12 cellular contexts compared by ENCODE assay signal in the genomic region with DNA sequence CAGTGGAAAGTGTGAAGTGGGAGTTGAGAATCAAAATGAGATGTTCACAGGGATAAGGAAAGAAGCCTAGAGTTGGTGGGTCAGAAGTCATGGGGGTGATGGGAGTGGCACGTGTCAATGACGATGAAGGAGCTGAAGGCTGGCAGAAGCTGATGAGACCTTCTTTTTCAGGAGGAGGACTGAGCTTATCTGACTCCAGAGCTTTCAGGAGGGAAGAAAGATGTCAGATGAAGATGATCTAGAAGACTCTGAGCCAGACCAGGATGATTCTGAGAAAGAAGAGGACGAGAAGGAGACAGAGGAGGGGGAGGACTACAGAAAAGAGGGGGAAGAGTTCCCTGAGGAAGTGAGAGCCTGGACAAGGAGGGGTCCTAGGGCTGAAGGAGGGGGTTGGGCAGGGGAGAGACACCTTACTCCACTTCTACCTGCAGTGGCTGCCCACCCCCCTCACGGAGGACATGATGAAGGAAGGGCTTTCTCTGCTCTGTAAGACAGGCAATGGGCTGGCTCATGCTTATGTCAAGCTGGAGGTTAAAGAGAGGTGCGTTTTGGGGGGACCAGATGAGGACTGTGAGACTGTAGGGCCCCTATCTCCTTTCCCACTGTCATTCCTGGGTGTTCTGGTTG. TPM values are rescaled to one million over a fixed set of nuclear protein-coding genes. Genes with fewer than 3 reads are reported as not detected.
DNase-seq lines count a peak whose midpoint lies in the region; ATAC-seq, FAIRE-seq and TF ChIP-seq lines count a peak whose summit lies in the region.
"Had no signal": no experiment of that assay in that cellular context is flagged by ENCODE, and none has a peak within 500 bp of the region (broad histone marks: within the 10 kb centered on the region; RNA-seq: fewer than 3 reads in every experiment).

No MANE protein-coding gene starts in this region.

- intact Hi-C loops in gastrocnemius medialis (cut with DNase I; ENCODE audit: low total_unique reads), result no loop called here

- no peaks in the 10 kb centered on the region for H3K27me3 ChIP-seq in CD8-positive, alpha-beta memory T cell (ENCODE audit: insufficient read depth, low read length, poor library complexity, severe bottlenecking)
- H3K27me3 ChIP-seq in OCI-LY1 (ENCODE audit: insufficient read depth, low read length) (no peaks in the 10 kb centered on the region), fibroblast of lung (ENCODE audit: control insufficient read depth, insufficient read depth, low read length) (no peaks in the 10 kb centered on the region), gastrocnemius medialis (no peaks in the 10 kb centered on the region)

- H3F3A ChIP-seq in OCI-LY1 (ENCODE audit: insufficient read depth, low read length), result no peaks in the 10 kb centered on the region

- no peaks in the 10 kb centered on the region for H3K79me2 ChIP-seq in OCI-LY1 (ENCODE audit: insufficient read depth, low read length)
- H3K79me2 ChIP-seq in fibroblast of lung (ENCODE audit: control insufficient read depth, insufficient read depth, low read length), result no peaks in the 10 kb centered on the region

- H3K4me1 Mint-ChIP-seq in CD8-positive, alpha-beta memory T cell, result peaks cover 0 to 5% (median 0%) of the 10 kb centered on the region in 3 donors
- H3K4me1 Mint-ChIP-seq: neural crest cell had no signal

- H3K4me3 ChIP-seq in CD8-positive, alpha-beta memory T cell (ENCODE audit: low read length), result peak overlapping the region; percentile 86
- H3K4me3 ChIP-seq in OCI-LY1 (ENCODE audit: low read depth, low read length, poor library complexity, severe bottlenecking) (peak overlapping the region; percentile 82), fibroblast of lung (replicated peaks in 1 of 4; ENCODE audit: control extremely low read depth in 1 of 4, insufficient read depth in 1 of 4, low read depth in 3 of 4, low read length in 4 of 4) (peak overlapping the region; percentile 54 to 89 (median 70)), gastrocnemius medialis (peak overlapping the region; percentile 67 to 91 (median 81))

- H4K20me1 ChIP-seq in OCI-LY1 (ENCODE audit: insufficient read depth, low read length) (no peaks in the 10 kb centered on the region), fibroblast of lung (ENCODE audit: control insufficient read depth, extremely low read depth, insufficient read depth, low read length) (no peaks in the 10 kb centered on the region)

- no peak overlapping the region for H2AFZ ChIP-seq in OCI-LY1 (ENCODE audit: low read length)
- H2AFZ ChIP-seq in fibroblast of lung (ENCODE audit: low read length), result no peak overlapping the region

- H3K9ac ChIP-seq in OCI-LY1 (ENCODE audit: low read length) (peak overlapping the region; percentile 80), fibroblast of lung (ENCODE audit: insufficient read depth, low read length) (peak overlapping the region; percentile 66)

- TF ChIP-seq CTCF in OCI-LY1 (IDR thresholded peaks at IDR 0.05; ENCODE audit: low read length) (no peak), fibroblast of lung (conservative IDR thresholded peaks at IDR 0.05 in 1 of 2, IDR thresholded peaks at IDR 0.05 in 1 of 2; ENCODE audit: low read depth in 1 of 2, low read length in 2 of 2) (no peak), gastrocnemius medialis (IDR thresholded peaks at IDR 0.05 in 4 of 5, conservative IDR thresholded peaks at IDR 0.05 in 1 of 5) (no peak), D721Med (IDR thresholded peaks at IDR 0.05; ENCODE audit: insufficient read depth, missing control alignments) (no peak)

- H3K36me3 ChIP-seq in CD8-positive, alpha-beta memory T cell (ENCODE audit: insufficient read depth, low read length), result no peaks in the 10 kb centered on the region
- H3K36me3 ChIP-seq in OCI-LY1 (ENCODE audit: insufficient read depth, low read length), result no peaks in the 10 kb centered on the region
- no peaks in the 10 kb centered on the region for H3K36me3 ChIP-seq in fibroblast of lung (ENCODE audit: control insufficient read depth, insufficient read depth, low read length)
- no peaks in the 10 kb centered on the region for H3K36me3 ChIP-seq in gastrocnemius medialis
- H3K36me3 ChIP-seq: HAP-1 had no signal

- H3K4me2 ChIP-seq in OCI-LY1 (ENCODE audit: low read length) (peak overlapping the region; percentile 98), fibroblast of lung (ENCODE audit: extremely low read depth, insufficient read depth, low read length) (peak overlapping the region; percentile 93)

- H3K9me3 ChIP-seq in CD8-positive, alpha-beta memory T cell (ENCODE audit: low read length), result no peaks in the 10 kb centered on the region
- H3K9me3 ChIP-seq in OCI-LY1 (ENCODE audit: low read length) (no peaks in the 10 kb centered on the region), fibroblast of lung (ENCODE audit: control insufficient read depth, insufficient read depth, low read depth, low read length) (no peaks in the 10 kb centered on the region), gastrocnemius medialis (no peaks in the 10 kb centered on the region)
- H3K9me3 ChIP-seq: HAP-1 had no signal

- ATAC-seq in gastrocnemius medialis, result no peak
- ATAC-seq in GM21528 (IDR thresholded peaks at IDR 0.05; ENCODE audit: low FRiP score, unreplicated experiment), result no peak
- ATAC-seq in GM21423 (IDR thresholded peaks at IDR 0.05; ENCODE audit: unreplicated experiment), result no peak

- H3K4me1 ChIP-seq in CD8-positive, alpha-beta memory T cell (ENCODE audit: insufficient read depth, low read length), result peaks cover 16% of the 10 kb centered on the region
- peaks cover 17% of the 10 kb centered on the region for H3K4me1 ChIP-seq in OCI-LY1 (ENCODE audit: insufficient read depth, low read length, severe bottlenecking)
- peaks cover 2% of the 10 kb centered on the region for H3K4me1 ChIP-seq in fibroblast of lung (ENCODE audit: control insufficient read depth, extremely low read depth, insufficient read depth, low read length)
- peaks cover 9 to 12% of the 10 kb centered on the region in 2 donors for H3K4me1 ChIP-seq in gastrocnemius medialis

- peaks cover 0 to 5% (median 3%) of the 10 kb centered on the region in 3 donors for H3K36me3 Mint-ChIP-seq in CD8-positive, alpha-beta memory T cell
- H3K36me3 Mint-ChIP-seq: stimulated activated naive B cell treated with anti-CD40 and anti-IgM and Interleukin-4, amounts not matched to agents 10 μg/mL and 1 μg/mL and 100 μg/mL, for 72 hours had no signal

- H3K4me3 Mint-ChIP-seq in CD8-positive, alpha-beta memory T cell, result no peak overlapping the region
- H3K4me3 Mint-ChIP-seq: neural crest cell; stimulated activated naive B cell treated with anti-CD40 and anti-IgM and Interleukin-4, amounts not matched to agents 10 μg/mL and 1 μg/mL and 100 μg/mL, for 72 hours had no signal

- no peaks in the 10 kb centered on the region for H3K27me3 Mint-ChIP-seq in CD8-positive, alpha-beta memory T cell
- H3K27me3 Mint-ChIP-seq: stimulated activated naive B cell treated with anti-CD40 and anti-IgM and Interleukin-4, amounts not matched to agents 10 μg/mL and 1 μg/mL and 100 μg/mL, for 72 hours had no signal

- TF ChIP-seq POLR2A in gastrocnemius medialis (IDR thresholded peaks at IDR 0.05), result no peak

- no peak for DNase-seq in CD8-positive, alpha-beta memory T cell
- DNase-seq in fibroblast of lung (ENCODE audit: low read depth in 2 of 2), result no peak
- no peak for DNase-seq in gastrocnemius medialis
- no peak for DNase-seq in D721Med (ENCODE audit: insufficient read length, low spot score)
- no peak for DNase-seq in SK-N-DZ (ENCODE audit: low spot score)

- H3K9me3 Mint-ChIP-seq in CD8-positive, alpha-beta memory T cell, result no peaks in the 10 kb centered on the region
- H3K9me3 Mint-ChIP-seq: neural crest cell; stimulated activated naive B cell treated with anti-CD40 and anti-IgM and Interleukin-4, amounts not matched to agents 10 μg/mL and 1 μg/mL and 100 μg/mL, for 72 hours had no signal

- peak overlapping the region; percentile 95 for H3K27ac ChIP-seq in CD8-positive, alpha-beta memory T cell (ENCODE audit: low read depth, low read length)
- H3K27ac ChIP-seq in OCI-LY1 (ENCODE audit: low read depth, low read length, poor library complexity, severe bottlenecking) (no peak overlapping the region), fibroblast of lung (ENCODE audit: insufficient read depth, low read length) (peak overlapping the region; percentile 75), gastrocnemius medialis (peak overlapping the region; percentile 69 to 82 (median 78))

- H3K9me2 ChIP-seq in OCI-LY1 (ENCODE audit: low read depth, low read length), result no peaks in the 10 kb centered on the region

- no peak overlapping the region for H3K27ac Mint-ChIP-seq in CD8-positive, alpha-beta memory T cell
- H3K27ac Mint-ChIP-seq: stimulated activated naive B cell treated with anti-CD40 and anti-IgM and Interleukin-4, amounts not matched to agents 10 μg/mL and 1 μg/mL and 100 μg/mL, for 72 hours had no signal

- in situ Hi-C loops in gastrocnemius medialis (cut with MboI; ENCODE audit: low sequenced_read_pairs in 4 of 4), result loop anchor here in 1 of 4 donors (25.0 kb wide), 1 partner anchor 207 kb away; a partner anchor contains a TSS

- POLR2A ChIA-PET in CD8-positive, alpha-beta memory T cell (lab: Charles Lee), result interaction anchor here (0.9 to 1.6 kb wide), 4 partner anchors 9 to 54 kb away, joined by 3 to 10 read pairs (median 4); a partner anchor contains a TSS

- FAIRE-seq in D721Med (lab: Jason Lieb, UNC), result no peak

- CTCF ChIA-PET in CD8-positive, alpha-beta memory T cell (lab: Charles Lee), result interaction anchor here (1.0 to 7.9 kb wide), 4 partner anchors 14 to 36 kb away, joined by 3 to 50 read pairs (median 25); a partner anchor contains a TSS

RNA-seq across cellular contexts. Expression of a gene that starts 0.9 kb away (rescaled TPM):
- total RNA-seq in CD8-positive, alpha-beta memory T cell, result 1 to 10 TPM; 4.9 to 5.0 TPM
- polyA plus RNA-seq in CD8-positive, alpha-beta memory T cell, result 5.0 TPM
- total RNA-seq in fibroblast of lung (9.6 and 14.9 TPM in 2 replicates), gastrocnemius medialis (10 to 100 TPM in 2 of 4 donors, 1 to 10 TPM in 2; 6.5 to 14.0 (median 11.0) TPM)
- 5.6 and 6.4 TPM in 2 replicates for polyA plus RNA-seq in fibroblast of lung
- polyA plus RNA-seq in fibroblast of lung (2012), result 5.6 and 5.7 TPM in 2 replicates
- 4.1 and 14.3 TPM in 2 replicates for polyA minus RNA-seq in fibroblast of lung (ENCODE audit: low replicate concordance)
- 12.7 and 13.7 TPM in 2 replicates for polyA plus RNA-seq in SK-N-DZ (2014; cell fraction: cytosol; rRNA removed)
- 15.4 and 15.8 TPM in 2 replicates for polyA plus RNA-seq in SK-N-DZ (2014; cell fraction: nucleus; rRNA removed)

RNA-seq across cellular contexts. Expression of a gene that starts 8.9 kb away (rescaled TPM):
- 100 to 1,000 TPM; 125 to 131 TPM for total RNA-seq in CD8-positive, alpha-beta memory T cell
- polyA plus RNA-seq in CD8-positive, alpha-beta memory T cell, result 36.4 TPM
- total RNA-seq in fibroblast of lung (20.3 TPM in 2 replicates), gastrocnemius medialis (1 to 10 TPM in 3 of 4 donors, under 1 TPM in 1; 0.97 to 6.2 (median 1.8) TPM)
- polyA plus RNA-seq in fibroblast of lung, result 29.4 and 43.0 TPM in 2 replicates
- polyA plus RNA-seq in fibroblast of lung (2012), result 29.0 and 41.2 TPM in 2 replicates
- polyA minus RNA-seq in fibroblast of lung (ENCODE audit: low replicate concordance), result 40.4 and 68.7 TPM in 2 replicates
- polyA plus RNA-seq in SK-N-DZ (2014; cell fraction: cytosol; rRNA removed), result 127 and 142 TPM in 2 replicates
- 292 and 417 TPM in 2 replicates for polyA plus RNA-seq in SK-N-DZ (2014; cell fraction: nucleus; rRNA removed)

RNA-seq across cellular contexts. Expression of a gene that starts 22.2 kb away (rescaled TPM):
- total RNA-seq in CD8-positive, alpha-beta memory T cell, result 10 to 100 TPM; 54.8 to 60.4 TPM
- 0.62 TPM for polyA plus RNA-seq in CD8-positive, alpha-beta memory T cell
- total RNA-seq in fibroblast of lung (8.2 and 21.5 TPM in 2 replicates), gastrocnemius medialis (10 to 100 TPM; 11.5 to 31.5 (median 26.5) TPM)
- polyA plus RNA-seq in fibroblast of lung, result 9.4 and 14.5 TPM in 2 replicates
- polyA plus RNA-seq in fibroblast of lung (2012), result 65.1 and 76.2 TPM in 2 replicates
- 192 and 200 TPM in 2 replicates for polyA minus RNA-seq in fibroblast of lung (ENCODE audit: low replicate concordance)
- polyA plus RNA-seq in SK-N-DZ (2014; cell fraction: cytosol; rRNA removed), result 15.9 and 16.9 TPM in 2 replicates
- 19.4 and 59.9 TPM in 2 replicates for polyA plus RNA-seq in SK-N-DZ (2014; cell fraction: nucleus; rRNA removed)

RNA-seq across cellular contexts. Expression of a gene that starts 32.4 kb away (rescaled TPM):
- total RNA-seq in CD8-positive, alpha-beta memory T cell, result 1 to 10 TPM; 7.7 to 8.1 TPM
- polyA plus RNA-seq in CD8-positive, alpha-beta memory T cell, result 11.4 TPM
- 12.7 and 12.8 TPM in 2 replicates for total RNA-seq in fibroblast of lung
- polyA plus RNA-seq in fibroblast of lung, result 1.8 and 2.5 TPM in 2 replicates
- 4.1 and 5.5 TPM in 2 replicates for polyA plus RNA-seq in fibroblast of lung (2012)
- 1.9 and 2.1 TPM in 2 replicates for polyA minus RNA-seq in fibroblast of lung (ENCODE audit: low replicate concordance)
- total RNA-seq in gastrocnemius medialis, result 10 to 100 TPM in 1 of 4 donors, 1 to 10 TPM in 3; 4.6 to 10.0 (median 5.0) TPM
- 7.3 and 11.0 TPM in 2 replicates for polyA plus RNA-seq in SK-N-DZ (2014; cell fraction: cytosol; rRNA removed)
- 6.0 and 9.9 TPM in 2 replicates for polyA plus RNA-seq in SK-N-DZ (2014; cell fraction: nucleus; rRNA removed)

RNA-seq across cellular contexts. Expression of a gene that starts 38.1 kb away (rescaled TPM):
- total RNA-seq in CD8-positive, alpha-beta memory T cell, result not detected
- not detected for polyA plus RNA-seq in CD8-positive, alpha-beta memory T cell
- total RNA-seq in fibroblast of lung (not detected in 2 replicates), gastrocnemius medialis (not detected)
- not detected in 2 replicates for polyA plus RNA-seq in fibroblast of lung
- polyA plus RNA-seq in fibroblast of lung (2012), result not detected in 2 replicates
- not detected in 2 replicates for polyA minus RNA-seq in fibroblast of lung (ENCODE audit: low replicate concordance)
- polyA plus RNA-seq in SK-N-DZ (2014; cell fraction: cytosol; rRNA removed), result not detected in 2 replicates
- not detected in 2 replicates for polyA plus RNA-seq in SK-N-DZ (2014; cell fraction: nucleus; rRNA removed)
- total RNA-seq: neural crest cell, RPMI7951 had no signal
